In genomic region chr2:197499594-197500502, GRCh38 we compare ENCODE assay signal across 1 cellular context.
TF ChIP-seq lines count a peak whose summit lies in the region.

HSPD1 (minus strand) TSS chr2:197499840; CDS start chr2:197498848, 992 bp downstream.
HSPE1 (plus strand) TSS chr2:197500379; CDS start chr2:197500437, 58 bp downstream.

TF ChIP-seq in HEK293, 187 proteins besides CTCF, POLR2A, EP300 and RAD21 (continued from another document):
- peak; percentile 100 for TF ChIP-seq ZBTB20 (tag by site-specific recombination; IDR thresholded peaks at IDR 0.05)
- TF ChIP-seq KLF16 (tag by site-specific recombination; IDR thresholded peaks at IDR 0.05), result peak; percentile 100
- TF ChIP-seq BCL11A (tag by site-specific recombination; IDR thresholded peaks at IDR 0.05; ENCODE audit: low read depth), result peak; percentile 75
- peak; percentile 99 for TF ChIP-seq KLF9 (tag by site-specific recombination; IDR thresholded peaks at IDR 0.05; ENCODE audit: low read depth)
- TF ChIP-seq PRDM6 (tag by site-specific recombination; IDR thresholded peaks at IDR 0.05), result peak; percentile 34; the same call in 1 of the 2 replicates
- TF ChIP-seq BCL6B (tag by site-specific recombination; IDR thresholded peaks at IDR 0.05), result peak; percentile 30; the same call in 1 of the 2 replicates
- TF ChIP-seq ZNF324 (tag by site-specific recombination; IDR thresholded peaks at IDR 0.05), result peak; percentile 98
- peak; percentile 77 for TF ChIP-seq ZIC2 (tag by site-specific recombination; IDR thresholded peaks at IDR 0.05)
- peak; percentile 87 for TF ChIP-seq ZNF843 (tag by site-specific recombination; IDR thresholded peaks at IDR 0.05)
- no peak for TF ChIP-seq HIC1 (tag by site-specific recombination; IDR thresholded peaks at IDR 0.05)
- TF ChIP-seq ZNF658 (tag by site-specific recombination; IDR thresholded peaks at IDR 0.05), result no peak
- peak; percentile 63 for TF ChIP-seq PRDM10 (tag by site-specific recombination; IDR thresholded peaks at IDR 0.05)
- peak; percentile 76 for TF ChIP-seq YY2 (tag by site-specific recombination; IDR thresholded peaks at IDR 0.05)
- TF ChIP-seq GLIS2 (tag by site-specific recombination; IDR thresholded peaks at IDR 0.05), result peak; percentile 21
- no peak for TF ChIP-seq ZNF19 (tag by site-specific recombination; IDR thresholded peaks at IDR 0.05; ENCODE audit: low read depth)
- TF ChIP-seq GLI4 (tag by site-specific recombination; IDR thresholded peaks at IDR 0.05), result 0 out of 2 replicates have a peak, but pooled peaks have one; percentile 72
- no peak for TF ChIP-seq ZNF214 (tag by site-specific recombination; IDR thresholded peaks at IDR 0.05; ENCODE audit: borderline replicate concordance)
- peak; percentile 92 for TF ChIP-seq ZNF391 (tag by site-specific recombination; IDR thresholded peaks at IDR 0.05; ENCODE audit: borderline replicate concordance, low read depth)
- TF ChIP-seq ZNF133 (tag by site-specific recombination; IDR thresholded peaks at IDR 0.05), result 0 out of 2 replicates have a peak, but pooled peaks have one; percentile 14
- TF ChIP-seq ZNF701 (tag by site-specific recombination; IDR thresholded peaks at IDR 0.05), result no peak
- TF ChIP-seq ZSCAN30 (tag by site-specific recombination; IDR thresholded peaks at IDR 0.05), result peak; percentile 90
- peak; percentile 77 for TF ChIP-seq ZSCAN4 (tag by site-specific recombination; IDR thresholded peaks at IDR 0.05)
- TF ChIP-seq GFI1B (tag by site-specific recombination; IDR thresholded peaks at IDR 0.05), result no peak; the same call in 1 of the 2 replicates
- TF ChIP-seq ZNF354C (tag by site-specific recombination; IDR thresholded peaks at IDR 0.05; ENCODE audit: borderline replicate concordance, low read depth), result no peak
- TF ChIP-seq ZNF76 (tag by site-specific recombination; IDR thresholded peaks at IDR 0.05; ENCODE audit: borderline replicate concordance, low read depth), result peak; percentile 96
- peak; percentile 86 for TF ChIP-seq ZNF660 (tag by site-specific recombination; IDR thresholded peaks at IDR 0.05)
- TF ChIP-seq ZNF548 (tag by site-specific recombination; IDR thresholded peaks at IDR 0.05), result no peak
- TF ChIP-seq ZNF423 (tag by site-specific recombination; IDR thresholded peaks at IDR 0.05), result no peak
- peak; percentile 94 for TF ChIP-seq KLF10 (tag by site-specific recombination; IDR thresholded peaks at IDR 0.05)
- no peak for TF ChIP-seq ZNF529 (tag by site-specific recombination; IDR thresholded peaks at IDR 0.05; ENCODE audit: insufficient replicate concordance)
- peak; percentile 72; the same call in 1 of the 2 replicates for TF ChIP-seq ZBTB44 (tag by site-specific recombination; IDR thresholded peaks at IDR 0.05)
- peak; percentile 94 for TF ChIP-seq SP2 (tag by site-specific recombination; IDR thresholded peaks at IDR 0.05)
- peak; percentile 62 for TF ChIP-seq OSR2 (tag by site-specific recombination; IDR thresholded peaks at IDR 0.05)
- TF ChIP-seq ZBTB26 (tag by site-specific recombination; optimal IDR thresholded peaks at IDR 0.05), result peak; percentile 97
